In the genomic region with DNA sequence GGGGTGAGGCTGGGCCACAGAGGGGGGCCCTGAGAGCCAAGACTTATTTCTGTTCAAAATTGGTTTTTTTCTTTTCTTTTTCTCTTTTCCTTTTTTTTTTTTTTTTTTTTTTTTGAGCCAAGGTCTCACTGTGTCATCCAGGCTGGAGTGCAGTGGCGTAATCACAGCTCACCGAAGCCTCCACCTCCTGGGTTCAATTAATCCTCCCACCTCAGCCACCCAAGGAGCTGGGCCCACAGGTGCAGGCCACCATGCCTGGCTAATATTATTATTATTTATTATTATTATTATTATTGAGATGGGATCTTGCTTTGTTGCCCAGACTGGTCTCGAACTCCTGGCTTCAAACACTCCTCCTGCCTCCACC, we compare ENCODE assay signal across 11 cellular contexts. TPM values are rescaled to one million over a fixed set of nuclear protein-coding genes. Genes with fewer than 3 reads are reported as not detected.
"Had no signal": no experiment of that assay in that cellular context is flagged by ENCODE, and none has a peak within 500 bp of the region (broad histone marks: within the 10 kb centered on the region; RNA-seq: fewer than 3 reads in every experiment).

No MANE protein-coding gene starts in this region.

- ATAC-seq: HCT116, K562 had no signal

- H3K4me3 Mint-ChIP-seq: HFFc6 had no signal

- DNase-seq: GM23248, GOT3, HFFc6, IMR-90 had no signal

- H3K4me3 ChIP-seq: GM23248, HAP-1, K562 had no signal

- H2AFZ ChIP-seq: GM23248 had no signal

- FAIRE-seq: K562 had no signal

- H3K36me3 ChIP-seq: HAP-1 had no signal

- H3K9ac ChIP-seq: GM23248 had no signal

- H3K4me1 ChIP-seq: HAP-1 had no signal

- H3K9me3 ChIP-seq: HAP-1 had no signal

- H3K27ac ChIP-seq: GM23248, HL-60 had no signal

- H3K9me3 Mint-ChIP-seq: HFFc6 had no signal

- H3K27ac Mint-ChIP-seq: HFFc6 had no signal

RNA-seq across cellular contexts. Expression of a gene that starts 17.5 kb away (rescaled TPM):
- total RNA-seq: HT1080 had no signal
- polyA plus RNA-seq: GM23248 had no signal

RNA-seq across cellular contexts. Expression of a gene that starts 39.4 kb away (rescaled TPM):
- total RNA-seq: GM23248, H4, H7, HFFc6, HT1080, IMR-90, K562 had no signal
- polyA plus RNA-seq: GM23248, IMR-90, K562 had no signal
